Comparison of ENCODE assay signal across 1 cellular context in the genomic region with DNA sequence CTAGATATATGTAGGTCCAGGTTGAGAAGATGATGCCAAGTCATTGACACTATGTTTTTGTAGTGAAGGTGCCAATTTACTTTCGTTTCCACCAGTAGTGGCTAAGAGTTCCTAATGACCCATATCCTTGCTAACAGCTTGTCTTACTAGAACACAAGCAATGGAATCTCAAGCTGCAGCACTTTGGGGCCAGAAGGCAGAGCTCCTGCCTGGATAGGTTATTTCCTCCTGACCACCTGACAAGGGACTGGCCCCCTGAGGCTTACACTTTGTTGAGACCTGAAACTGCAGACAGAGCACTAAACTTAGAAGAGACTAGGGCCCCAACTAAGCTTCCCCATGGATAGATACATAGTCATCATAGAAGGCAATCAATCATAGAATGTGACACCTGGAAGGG.
TF ChIP-seq lines count a peak whose summit lies in the region.

No MANE protein-coding gene starts in this region.

TF ChIP-seq in K562, 482 proteins besides CTCF, POLR2A, EP300 and RAD21:
- TF ChIP-seq, protein P1, sequence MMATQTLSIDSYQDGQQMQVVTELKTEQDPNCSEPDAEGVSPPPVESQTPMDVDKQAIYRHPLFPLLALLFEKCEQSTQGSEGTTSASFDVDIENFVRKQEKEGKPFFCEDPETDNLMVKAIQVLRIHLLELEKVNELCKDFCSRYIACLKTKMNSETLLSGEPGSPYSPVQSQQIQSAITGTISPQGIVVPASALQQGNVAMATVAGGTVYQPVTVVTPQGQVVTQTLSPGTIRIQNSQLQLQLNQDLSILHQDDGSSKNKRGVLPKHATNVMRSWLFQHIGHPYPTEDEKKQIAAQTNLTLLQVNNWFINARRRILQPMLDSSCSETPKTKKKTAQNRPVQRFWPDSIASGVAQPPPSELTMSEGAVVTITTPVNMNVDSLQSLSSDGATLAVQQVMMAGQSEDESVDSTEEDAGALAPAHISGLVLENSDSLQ (IDR thresholded peaks at IDR 0.05): peak; percentile 50
- TF ChIP-seq, protein P2, sequence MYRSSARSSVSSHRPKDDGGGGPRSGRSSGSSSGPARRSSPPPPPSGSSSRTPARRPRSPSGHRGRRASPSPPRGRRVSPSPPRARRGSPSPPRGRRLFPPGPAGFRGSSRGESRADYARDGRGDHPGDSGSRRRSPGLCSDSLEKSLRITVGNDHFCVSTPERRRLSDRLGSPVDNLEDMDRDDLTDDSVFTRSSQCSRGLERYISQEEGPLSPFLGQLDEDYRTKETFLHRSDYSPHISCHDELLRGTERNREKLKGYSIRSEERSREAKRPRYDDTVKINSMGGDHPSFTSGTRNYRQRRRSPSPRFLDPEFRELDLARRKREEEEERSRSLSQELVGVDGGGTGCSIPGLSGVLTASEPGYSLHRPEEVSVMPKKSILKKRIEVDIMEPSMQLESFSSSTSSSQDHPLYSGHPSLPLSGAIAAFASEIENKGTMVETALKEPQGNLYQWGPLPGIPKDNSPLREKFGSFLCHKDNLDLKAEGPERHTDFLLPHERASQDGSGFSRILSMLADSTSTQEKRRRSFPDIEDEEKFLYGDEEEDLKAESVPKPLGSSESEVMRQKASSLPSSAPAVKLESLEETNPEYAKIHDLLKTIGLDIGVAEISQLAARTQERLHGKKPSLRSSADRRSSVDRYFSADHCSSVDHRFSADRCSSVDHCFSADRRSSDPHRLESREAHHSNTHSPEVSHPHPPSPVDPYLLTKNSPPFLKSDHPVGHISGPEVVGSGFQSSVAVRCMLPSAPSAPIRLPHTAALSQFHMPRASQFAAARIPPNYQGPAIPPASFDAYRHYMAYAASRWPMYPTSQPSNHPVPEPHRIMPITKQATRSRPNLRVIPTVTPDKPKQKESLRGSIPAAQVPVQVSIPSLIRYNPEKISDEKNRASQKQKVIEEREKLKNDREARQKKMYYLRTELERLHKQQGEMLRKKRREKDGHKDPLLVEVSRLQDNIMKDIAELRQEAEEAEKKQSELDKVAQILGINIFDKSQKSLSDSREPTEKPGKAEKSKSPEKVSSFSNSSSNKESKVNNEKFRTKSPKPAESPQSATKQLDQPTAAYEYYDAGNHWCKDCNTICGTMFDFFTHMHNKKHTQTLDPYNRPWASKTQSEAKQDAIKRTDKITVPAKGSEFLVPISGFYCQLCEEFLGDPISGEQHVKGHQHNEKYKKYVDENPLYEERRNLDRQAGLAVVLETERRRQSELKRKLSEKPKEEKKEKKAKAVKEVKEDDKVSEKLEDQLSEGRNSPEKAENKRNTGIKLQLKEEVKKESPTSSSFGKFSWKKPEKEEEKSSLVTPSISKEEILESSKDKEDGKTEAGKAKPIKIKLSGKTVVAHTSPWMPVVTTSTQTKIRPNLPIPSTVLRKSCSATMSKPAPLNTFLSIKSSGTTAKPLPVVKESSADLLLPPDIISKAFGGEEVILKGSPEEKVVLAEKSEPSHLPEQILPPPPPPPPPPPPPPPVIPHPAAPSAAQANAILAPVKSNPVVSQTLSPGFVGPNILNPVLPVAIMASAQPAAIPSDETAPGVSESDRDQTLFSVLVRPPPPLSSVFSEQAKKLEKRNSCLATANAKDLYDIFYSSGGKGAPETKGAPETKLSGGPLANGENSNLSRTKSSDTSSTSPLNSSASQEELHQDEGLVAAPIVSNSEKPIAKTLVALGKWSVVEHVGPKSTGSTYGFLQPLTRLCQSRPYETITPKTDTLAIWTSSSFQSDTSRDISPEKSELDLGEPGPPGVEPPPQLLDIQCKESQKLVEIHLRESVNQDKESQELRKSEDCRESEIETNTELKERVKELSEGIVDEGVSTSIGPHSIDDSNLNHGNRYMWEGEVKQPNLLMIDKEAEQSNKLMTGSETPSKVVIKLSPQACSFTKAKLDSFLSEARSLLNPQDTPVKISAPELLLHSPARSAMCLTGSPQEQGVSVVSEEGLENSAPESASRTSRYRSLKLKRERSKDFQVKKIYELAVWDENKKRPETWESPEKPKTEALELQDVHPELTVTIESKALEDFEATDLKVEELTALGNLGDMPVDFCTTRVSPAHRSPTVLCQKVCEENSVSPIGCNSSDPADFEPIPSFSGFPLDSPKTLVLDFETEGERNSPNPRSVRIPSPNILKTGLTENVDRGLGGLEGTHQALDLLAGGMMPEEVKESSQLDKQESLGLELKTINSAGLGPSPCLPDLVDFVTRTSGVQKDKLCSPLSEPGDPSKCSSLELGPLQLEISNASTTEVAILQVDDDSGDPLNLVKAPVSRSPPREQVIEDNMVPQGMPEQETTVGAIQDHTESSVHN (IDR thresholded peaks at IDR 0.05; ENCODE audit: borderline replicate concordance in 1 of 2, low read depth in 1 of 2): no peak
- TF ChIP-seq ZNF24 (IDR thresholded peaks at IDR 0.05) (no peak), ZEB2 (IDR thresholded peaks at IDR 0.05) (no peak), CBX2 (IDR thresholded peaks at IDR 0.05; ENCODE audit: insufficient read depth, low read length, poor library complexity, severe bottlenecking) (no peak), SREBF2 (CRISPR knock-in tag; IDR thresholded peaks at IDR 0.05) (no peak), HDAC1 (IDR thresholded peaks at IDR 0.05) (no peak)
